Comparison of ENCODE assay signal across 24 cellular contexts in genomic region chr16:88529596-88529995, GRCh38.
"Had no signal": no experiment of that assay in that cellular context is flagged by ENCODE, and none has a peak within 500 bp of the region (broad histone marks: within the 10 kb centered on the region; RNA-seq: fewer than 3 reads in every experiment).

No MANE protein-coding gene starts in this region.

- H3K27me3 ChIP-seq: breast epithelium, colonic mucosa, heart left ventricle, upper lobe of right lung had no signal

- H3K27ac ChIP-seq: breast epithelium, colonic mucosa, epithelial cell of prostate, heart left ventricle, left lung, upper lobe of right lung had no signal

- H3K36me3 ChIP-seq: breast epithelium, colonic mucosa, left lung, upper lobe of right lung had no signal

- H3K36me3 Mint-ChIP-seq: activated naive CD8-positive, alpha-beta T cell had no signal

- H3K27ac Mint-ChIP-seq: activated B cell treated with CpG ODN at 0.5 μM for 24 hours; activated CD4-positive, alpha-beta T cell treated with anti-CD3 and anti-CD28 coated beads for 36 hours; activated naive CD8-positive, alpha-beta T cell; activated T-helper 2 cell treated with anti-CD3 and anti-CD28 coated beads, Interferon-gamma antibody, Interleukin-2, Interleukin-4, amounts not matched to agents 10 μg/mL and 5 μg/mL and 100 μg/mL, durations not matched to agents 14 hours and 24 hours and 36 hours; T-helper 17 cell had no signal

- DNase-seq: activated B cell treated with CpG ODN at 0.5 μM for 24 hours; activated CD4-positive, alpha-beta T cell treated with anti-CD3 and anti-CD28 coated beads, Interleukin-2, amount 50 U/mL, for 4 hours; activated CD8-positive, alpha-beta memory T cell treated with anti-CD3 and anti-CD28 coated beads for 24 hours; activated CD8-positive, alpha-beta memory T cell treated with anti-CD3 and anti-CD28 coated beads, Interleukin-2, amount 50 U/mL, for 4 hours; activated naive CD4-positive, alpha-beta T cell; activated T-cell treated with anti-CD3 and anti-CD28 coated beads, Interleukin-2, amount 50 U/mL, for 24 hours; amniotic stem cell; colonic mucosa; kidney glomerular epithelial cell; midbrain; nephron progenitor cell; retina; stimulated activated CD4-positive, alpha-beta T cell treated with anti-CD3 and anti-CD28 coated beads, Interleukin-4, amount 100 ng/mL, for 24 hours; stimulated activated naive CD8-positive, alpha-beta T cell treated with anti-CD3 and anti-CD28 coated beads, Interleukin-15, Interleukin-2, amounts not matched to agents 100 U/mL and 50 U/mL, for 24 hours; SW 1271; T-helper 17 cell; upper lobe of right lung had no signal

- H3K27me3 Mint-ChIP-seq: activated B cell treated with CpG ODN at 0.5 μM for 24 hours; activated CD4-positive, alpha-beta T cell treated with anti-CD3 and anti-CD28 coated beads for 36 hours; activated naive CD8-positive, alpha-beta T cell; activated T-cell treated with anti-CD3 and anti-CD28 coated beads, Interleukin-2, amount 50 U/mL, for 24 hours; T-helper 17 cell had no signal

- H3K9me3 Mint-ChIP-seq: activated B cell treated with CpG ODN at 0.5 μM for 24 hours; activated T-cell treated with anti-CD3 and anti-CD28 coated beads, Interleukin-2, amount 50 U/mL, for 24 hours; activated T-helper 2 cell treated with anti-CD3 and anti-CD28 coated beads, Interferon-gamma antibody, Interleukin-2, Interleukin-4, amounts not matched to agents 10 μg/mL and 5 μg/mL and 100 μg/mL, durations not matched to agents 14 hours and 24 hours and 36 hours; nephron progenitor cell had no signal

- H3K9me3 ChIP-seq: breast epithelium, colonic mucosa, heart left ventricle, left lung, upper lobe of right lung had no signal

- ATAC-seq: activated CD4-positive, alpha-beta T cell treated with anti-CD3 and anti-CD28 coated beads for 36 hours; heart left ventricle; left lung; stimulated activated naive CD8-positive, alpha-beta T cell treated with anti-CD3 and anti-CD28 coated beads, Interleukin-15, Interleukin-2, amounts not matched to agents 100 U/mL and 50 U/mL, for 24 hours; T-helper 17 cell; upper lobe of right lung had no signal

- H3K4me3 Mint-ChIP-seq: activated B cell treated with CpG ODN at 0.5 μM for 24 hours; activated CD4-positive, alpha-beta T cell treated with anti-CD3 and anti-CD28 coated beads for 36 hours; activated naive CD8-positive, alpha-beta T cell; activated T-cell treated with anti-CD3 and anti-CD28 coated beads, Interleukin-2, amount 50 U/mL, for 24 hours; nephron progenitor cell; T-helper 17 cell had no signal

- H3K4me1 Mint-ChIP-seq: T-helper 17 cell had no signal

- H3K4me3 ChIP-seq: breast epithelium, colonic mucosa, heart left ventricle, left lung, upper lobe of right lung had no signal
